ENCODE assay signal across 28 cellular contexts in genomic region chr12:94909609-94910008, GRCh38.
"Had no signal": no experiment of that assay in that cellular context is flagged by ENCODE, and none has a peak within 500 bp of the region (broad histone marks: within the 10 kb centered on the region; RNA-seq: fewer than 3 reads in every experiment).

No MANE protein-coding gene starts in this region.

- H3K4me3 Mint-ChIP-seq: activated B cell treated with CpG ODN at 0.5 μM for 24 hours; activated CD8-positive, alpha-beta T cell treated with anti-CD3 and anti-CD28 coated beads for 36 hours; activated naive CD4-positive, alpha-beta T cell treated with anti-CD3 and anti-CD28 coated beads, Interleukin-2, amount 50 U/mL, for 24 hours; activated naive CD8-positive, alpha-beta T cell treated with anti-CD3 and anti-CD28 coated beads, Interleukin-2, amount 50 U/mL, for 24 hours; activated T-cell treated with anti-CD3 and anti-CD28 coated beads, Interleukin-2, amount 50 U/mL, for 4 hours; activated T-helper 17 cell treated with anti-CD3 and anti-CD28 coated beads, Interleukin-2, amount 50 U/mL, for 72 hours; effector memory CD8-positive, alpha-beta T cell; immature natural killer cell; mesothelial cell of epicardium; naive B cell; stimulated activated effector memory CD8-positive, alpha-beta T cell treated with anti-CD3 and anti-CD28 coated beads, Interleukin-12 subunit alpha, Interleukin-12 subunit beta, amount 100 ng/mL, for 72 hours; stimulated activated naive CD8-positive, alpha-beta T cell treated with anti-CD3 and anti-CD28 coated beads, Interleukin-15, Interleukin-2, amounts not matched to agents 100 ng/mL and 50 ng/mL, for 24 hours had no signal

- H3K27me3 ChIP-seq: sigmoid colon, thyroid gland, upper lobe of right lung had no signal

- ATAC-seq: activated CD8-positive, alpha-beta T cell treated with anti-CD3 and anti-CD28 coated beads for 36 hours; activated naive CD8-positive, alpha-beta T cell treated with anti-CD3 and anti-CD28 coated beads, Interleukin-2, amount 50 U/mL, for 24 hours; activated T-cell treated with anti-CD3 and anti-CD28 coated beads, Interleukin-2, amount 50 U/mL, for 4 hours; activated T-helper 17 cell treated with anti-CD3 and anti-CD28 coated beads, Interleukin-2, amount 50 U/mL, for 72 hours; effector memory CD8-positive, alpha-beta T cell; left colon; stimulated activated effector memory CD8-positive, alpha-beta T cell treated with anti-CD3 and anti-CD28 coated beads, Interleukin-12 subunit alpha, Interleukin-12 subunit beta, amount 100 ng/mL, for 72 hours; upper lobe of right lung had no signal

- H3K9me3 Mint-ChIP-seq: activated naive CD4-positive, alpha-beta T cell treated with anti-CD3 and anti-CD28 coated beads, Interleukin-2, amount 50 U/mL, for 24 hours; activated T-cell treated with anti-CD3 and anti-CD28 coated beads, Interleukin-2, amount 50 U/mL, for 4 hours; effector memory CD8-positive, alpha-beta T cell; stimulated activated effector memory CD8-positive, alpha-beta T cell treated with anti-CD3 and anti-CD28 coated beads, Interleukin-12 subunit alpha, Interleukin-12 subunit beta, amount 100 ng/mL, for 72 hours had no signal

- H3K4me1 ChIP-seq: sigmoid colon, thyroid gland, upper lobe of right lung had no signal

- H3K27ac Mint-ChIP-seq: activated B cell treated with CpG ODN at 0.5 μM for 24 hours; activated CD8-positive, alpha-beta T cell treated with anti-CD3 and anti-CD28 coated beads for 36 hours; activated naive CD4-positive, alpha-beta T cell treated with anti-CD3 and anti-CD28 coated beads, Interleukin-2, amount 50 U/mL, for 24 hours; activated naive CD8-positive, alpha-beta T cell treated with anti-CD3 and anti-CD28 coated beads, Interleukin-2, amount 50 U/mL, for 24 hours; activated T-helper 17 cell treated with anti-CD3 and anti-CD28 coated beads, Interleukin-2, amount 50 U/mL, for 72 hours; effector memory CD8-positive, alpha-beta T cell; immature natural killer cell; mesothelial cell of epicardium; naive B cell; stimulated activated effector memory CD8-positive, alpha-beta T cell treated with anti-CD3 and anti-CD28 coated beads, Interleukin-12 subunit alpha, Interleukin-12 subunit beta, amount 100 ng/mL, for 72 hours; stimulated activated naive CD8-positive, alpha-beta T cell treated with anti-CD3 and anti-CD28 coated beads, Interleukin-15, Interleukin-2, amounts not matched to agents 100 ng/mL and 50 ng/mL, for 24 hours had no signal

- H3K27me3 Mint-ChIP-seq: activated B cell treated with CpG ODN at 0.5 μM for 24 hours; activated naive CD4-positive, alpha-beta T cell treated with anti-CD3 and anti-CD28 coated beads, Interleukin-2, amount 50 U/mL, for 24 hours had no signal

- H3K27ac ChIP-seq: coronary artery, sigmoid colon, thyroid gland, upper lobe of right lung had no signal

- H3K4me1 Mint-ChIP-seq: activated B cell treated with CpG ODN at 0.5 μM for 24 hours; activated naive CD4-positive, alpha-beta T cell treated with anti-CD3 and anti-CD28 coated beads, Interleukin-2, amount 50 U/mL, for 24 hours; activated naive CD8-positive, alpha-beta T cell treated with anti-CD3 and anti-CD28 coated beads, Interleukin-2, amount 50 U/mL, for 24 hours; immature natural killer cell; mesothelial cell of epicardium; naive B cell had no signal

- DNase-seq: activated B cell treated with CpG ODN at 0.5 μM for 24 hours; activated CD4-positive, alpha-beta T cell treated with anti-CD3 and anti-CD28 coated beads, Interleukin-2, amount 50 U/mL, for 1 hour; activated CD8-positive, alpha-beta T cell treated with anti-CD3 and anti-CD28 coated beads for 36 hours; activated naive CD8-positive, alpha-beta T cell treated with anti-CD3 and anti-CD28 coated beads, Interleukin-2, amount 50 U/mL, for 24 hours; activated T-cell treated with anti-CD3 and anti-CD28 coated beads, Interleukin-2, amount 50 U/mL, for 4 hours; amygdala; cerebellar nuclear complex; effector memory CD8-positive, alpha-beta T cell; erythroblast; head of caudate nucleus; hippocampal formation; immature natural killer cell; kidney; left colon; naive B cell; posterior cingulate gyrus; sigmoid colon; small intestine; stimulated activated CD4-positive, alpha-beta T cell treated with anti-CD3 and anti-CD28 coated beads, Interleukin-4, amount 100 ng/mL, for 24 hours; T-helper 2 cell; thyroid gland; upper lobe of right lung had no signal

- H3K4me3 ChIP-seq: coronary artery, sigmoid colon, thyroid gland, upper lobe of right lung had no signal

- H3K36me3 Mint-ChIP-seq: mesothelial cell of epicardium; stimulated activated effector memory CD8-positive, alpha-beta T cell treated with anti-CD3 and anti-CD28 coated beads, Interleukin-12 subunit alpha, Interleukin-12 subunit beta, amount 100 ng/mL, for 72 hours had no signal

- H3K36me3 ChIP-seq: sigmoid colon, thyroid gland, upper lobe of right lung had no signal

- H3K9me3 ChIP-seq: sigmoid colon, thyroid gland, upper lobe of right lung had no signal
